Comparison of ENCODE assay signal across 1 cellular context in genomic region chr21:29074007-29074376, GRCh38.
TF ChIP-seq lines count a peak whose summit lies in the region.

No MANE protein-coding gene starts in this region.

TF ChIP-seq in K562, 482 proteins besides CTCF, POLR2A, EP300 and RAD21 (continued from another document and continues in another):
- TF ChIP-seq TFE3 (CRISPR knock-in tag; IDR thresholded peaks at IDR 0.05) (0 out of 2 replicates have a peak, but pooled peaks have one; percentile 11), DIDO1 (tag; IDR thresholded peaks at IDR 0.05; ENCODE audit: low read depth) (no peak; the same call in 1 of the 2 replicates), CBFA2T3 (IDR thresholded peaks at IDR 0.05) (no peak; the same call in 1 of the 2 replicates), SFPQ (IDR thresholded peaks at IDR 0.05; ENCODE audit: low read depth, low read length) (no peak), POLR3G (IDR thresholded peaks at IDR 0.05; ENCODE audit: extremely low read depth, insufficient read length, insufficient replicate concordance) (no peak), ARID3B (CRISPR knock-in tag; IDR thresholded peaks at IDR 0.05; ENCODE audit: borderline replicate concordance) (0 out of 2 replicates have a peak, but pooled peaks have one; percentile 10), ESRRB (CRISPR knock-in tag; IDR thresholded peaks at IDR 0.05; ENCODE audit: borderline replicate concordance) (no peak), GATAD2B (IDR thresholded peaks at IDR 0.05; ENCODE audit: borderline replicate concordance) (no peak), RBFOX2 (IDR thresholded peaks at IDR 0.05; ENCODE audit: low read depth, low read length) (no peak), KLF1 (tag; IDR thresholded peaks at IDR 0.05) (no peak), KAT7 (CRISPR knock-in tag; IDR thresholded peaks at IDR 0.05; ENCODE audit: borderline replicate concordance) (no peak), LEF1 (IDR thresholded peaks at IDR 0.05) (no peak), OTX1 (CRISPR knock-in tag; IDR thresholded peaks at IDR 0.05) (0 out of 2 replicates have a peak, but pooled peaks have one; percentile 13), MEF2A (IDR thresholded peaks at IDR 0.05; ENCODE audit: control insufficient read depth, low read depth, low read length) (no peak), ZKSCAN8 (CRISPR knock-in tag; IDR thresholded peaks at IDR 0.05) (no peak), RHOXF2B (CRISPR knock-in tag; conservative IDR thresholded peaks at IDR 0.05) (no peak), TFAP4 (CRISPR knock-in tag; IDR thresholded peaks at IDR 0.05; ENCODE audit: borderline replicate concordance) (no peak), ZNF41 (CRISPR knock-in tag; conservative IDR thresholded peaks at IDR 0.05) (no peak), COPS2 (conservative IDR thresholded peaks at IDR 0.05) (no peak), MYC (IDR thresholded peaks at IDR 0.05; ENCODE audit: low read depth, low read length) (no peak), MYC (CRISPR knock-in tag; IDR thresholded peaks at IDR 0.05; ENCODE audit: borderline replicate concordance, low read depth) (no peak), ZNF398 (CRISPR knock-in tag; IDR thresholded peaks at IDR 0.05) (no peak), ELF2 (CRISPR knock-in tag; IDR thresholded peaks at IDR 0.05) (no peak), PML (IDR thresholded peaks at IDR 0.05; ENCODE audit: low read length) (no peak), ZNF143 (CRISPR knock-in tag; IDR thresholded peaks at IDR 0.05) (no peak), ILF3 (IDR thresholded peaks at IDR 0.05; ENCODE audit: borderline replicate concordance) (no peak), PHF8 (IDR thresholded peaks at IDR 0.05; ENCODE audit: borderline replicate concordance, low read length) (no peak; the same call in 1 of the 2 replicates), BCL6 (CRISPR knock-in tag; IDR thresholded peaks at IDR 0.05) (no peak), IFI16 (CRISPR knock-in tag; IDR thresholded peaks at IDR 0.05) (no peak), MYBL2 (IDR thresholded peaks at IDR 0.05; ENCODE audit: low read depth) (no peak), MYBL2 (CRISPR knock-in tag; IDR thresholded peaks at IDR 0.05; ENCODE audit: borderline replicate concordance) (no peak), GATA2 (CRISPR knock-in tag; IDR thresholded peaks at IDR 0.05) (no peak), KLF6 (CRISPR knock-in tag; IDR thresholded peaks at IDR 0.05; ENCODE audit: borderline replicate concordance) (no peak), GTF2B (IDR thresholded peaks at IDR 0.05; ENCODE audit: extremely low read depth, insufficient read length) (no peak), PCBP1 (IDR thresholded peaks at IDR 0.05; ENCODE audit: low read depth, low read length, poor library complexity, severe bottlenecking) (no peak), ZNF740 (CRISPR knock-in tag; IDR thresholded peaks at IDR 0.05) (no peak), ZNF740 (tag; IDR thresholded peaks at IDR 0.05) (no peak), ERF (CRISPR knock-in tag; IDR thresholded peaks at IDR 0.05) (0 out of 2 replicates have a peak, but pooled peaks have one; percentile 44), HDAC3 (IDR thresholded peaks at IDR 0.05; ENCODE audit: borderline replicate concordance, partially characterized antibody) (no peak), SPI1 (IDR thresholded peaks at IDR 0.05; ENCODE audit: borderline replicate concordance, low read depth, low read length) (no peak), EGR1 (conservative IDR thresholded peaks at IDR 0.05) (no peak), ZNF449 (CRISPR knock-in tag; IDR thresholded peaks at IDR 0.05) (0 out of 2 replicates have a peak, but pooled peaks have one; percentile 36), GTF2E2 (tag; IDR thresholded peaks at IDR 0.05) (peak; percentile 68; the same call in 1 of the 2 replicates), ZNF717 (CRISPR knock-in tag; IDR thresholded peaks at IDR 0.05) (no peak), ZNF436 (CRISPR knock-in tag; IDR thresholded peaks at IDR 0.05) (no peak), PHB (CRISPR knock-in tag; IDR thresholded peaks at IDR 0.05) (no peak), MAFK (IDR thresholded peaks at IDR 0.05; ENCODE audit: low read length) (no peak), ADNP (tag; IDR thresholded peaks at IDR 0.05) (no peak), ZNF197 (CRISPR knock-in tag; IDR thresholded peaks at IDR 0.05; ENCODE audit: low read depth) (no peak), LARP7 (IDR thresholded peaks at IDR 0.05) (no peak), CBX1 (IDR thresholded peaks at IDR 0.05; ENCODE audit: low read depth) (no peak), TCF15 (CRISPR knock-in tag; IDR thresholded peaks at IDR 0.05) (0 out of 2 replicates have a peak, but pooled peaks have one; percentile 29), MITF (IDR thresholded peaks at IDR 0.05) (no peak), POLR2AphosphoS5 (IDR thresholded peaks at IDR 0.05; ENCODE audit: control insufficient read depth, insufficient read depth, low read depth, low read length) (no peak), CEBPB (tag; IDR thresholded peaks at IDR 0.05) (0 out of 2 replicates have a peak, but pooled peaks have one; percentile 10), ZEB2 (IDR thresholded peaks at IDR 0.05) (0 out of 2 replicates have a peak, but pooled peaks have one; percentile 31), HLTF (IDR thresholded peaks at IDR 0.05) (no peak), TRIM28 (IDR thresholded peaks at IDR 0.05) (no peak), ZNF699 (CRISPR knock-in tag; IDR thresholded peaks at IDR 0.05; ENCODE audit: insufficient replicate concordance) (no peak), MCM3 (IDR thresholded peaks at IDR 0.05) (no peak), DEAF1 (CRISPR knock-in tag; IDR thresholded peaks at IDR 0.05) (peak; percentile 38; the same call in 1 of the 2 replicates)
